Comparison of ENCODE assay signal across 1 cellular context in the genomic region with DNA sequence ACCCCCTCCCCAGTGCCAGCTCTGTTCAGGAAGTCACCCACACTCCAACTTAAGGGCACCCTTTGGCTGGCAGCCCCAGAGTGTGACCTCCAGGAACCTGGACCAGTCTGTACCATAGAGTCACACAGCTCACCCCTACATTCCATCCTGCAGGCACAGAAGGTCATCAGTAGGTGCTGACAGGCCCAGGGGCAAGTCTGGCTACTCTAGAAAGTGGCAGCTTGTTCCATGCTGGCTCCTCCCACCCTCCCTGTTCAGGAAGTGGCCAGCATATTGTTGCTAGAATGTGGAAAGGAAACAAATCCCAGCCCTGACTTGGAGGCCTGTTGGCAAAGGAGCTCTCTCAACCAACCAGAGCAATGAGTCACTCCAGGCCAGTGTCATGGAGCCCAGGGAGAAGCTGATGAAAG.
TF ChIP-seq lines count a peak whose summit lies in the region.

No MANE protein-coding gene starts in this region.

TF ChIP-seq in HepG2, 621 proteins besides CTCF, POLR2A, EP300 and RAD21 (continued from another document and continues in another):
- TF ChIP-seq, protein P1, sequence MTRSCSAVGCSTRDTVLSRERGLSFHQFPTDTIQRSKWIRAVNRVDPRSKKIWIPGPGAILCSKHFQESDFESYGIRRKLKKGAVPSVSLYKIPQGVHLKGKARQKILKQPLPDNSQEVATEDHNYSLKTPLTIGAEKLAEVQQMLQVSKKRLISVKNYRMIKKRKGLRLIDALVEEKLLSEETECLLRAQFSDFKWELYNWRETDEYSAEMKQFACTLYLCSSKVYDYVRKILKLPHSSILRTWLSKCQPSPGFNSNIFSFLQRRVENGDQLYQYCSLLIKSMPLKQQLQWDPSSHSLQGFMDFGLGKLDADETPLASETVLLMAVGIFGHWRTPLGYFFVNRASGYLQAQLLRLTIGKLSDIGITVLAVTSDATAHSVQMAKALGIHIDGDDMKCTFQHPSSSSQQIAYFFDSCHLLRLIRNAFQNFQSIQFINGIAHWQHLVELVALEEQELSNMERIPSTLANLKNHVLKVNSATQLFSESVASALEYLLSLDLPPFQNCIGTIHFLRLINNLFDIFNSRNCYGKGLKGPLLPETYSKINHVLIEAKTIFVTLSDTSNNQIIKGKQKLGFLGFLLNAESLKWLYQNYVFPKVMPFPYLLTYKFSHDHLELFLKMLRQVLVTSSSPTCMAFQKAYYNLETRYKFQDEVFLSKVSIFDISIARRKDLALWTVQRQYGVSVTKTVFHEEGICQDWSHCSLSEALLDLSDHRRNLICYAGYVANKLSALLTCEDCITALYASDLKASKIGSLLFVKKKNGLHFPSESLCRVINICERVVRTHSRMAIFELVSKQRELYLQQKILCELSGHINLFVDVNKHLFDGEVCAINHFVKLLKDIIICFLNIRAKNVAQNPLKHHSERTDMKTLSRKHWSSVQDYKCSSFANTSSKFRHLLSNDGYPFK (CRISPR knock-in tag; IDR thresholded peaks at IDR 0.05; ENCODE audit: borderline replicate concordance) = no peak
- TF ChIP-seq, protein P2, sequence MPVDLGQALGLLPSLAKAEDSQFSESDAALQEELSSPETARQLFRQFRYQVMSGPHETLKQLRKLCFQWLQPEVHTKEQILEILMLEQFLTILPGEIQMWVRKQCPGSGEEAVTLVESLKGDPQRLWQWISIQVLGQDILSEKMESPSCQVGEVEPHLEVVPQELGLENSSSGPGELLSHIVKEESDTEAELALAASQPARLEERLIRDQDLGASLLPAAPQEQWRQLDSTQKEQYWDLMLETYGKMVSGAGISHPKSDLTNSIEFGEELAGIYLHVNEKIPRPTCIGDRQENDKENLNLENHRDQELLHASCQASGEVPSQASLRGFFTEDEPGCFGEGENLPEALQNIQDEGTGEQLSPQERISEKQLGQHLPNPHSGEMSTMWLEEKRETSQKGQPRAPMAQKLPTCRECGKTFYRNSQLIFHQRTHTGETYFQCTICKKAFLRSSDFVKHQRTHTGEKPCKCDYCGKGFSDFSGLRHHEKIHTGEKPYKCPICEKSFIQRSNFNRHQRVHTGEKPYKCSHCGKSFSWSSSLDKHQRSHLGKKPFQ (CRISPR knock-in tag; IDR thresholded peaks at IDR 0.05; ENCODE audit: insufficient replicate concordance) = peak; percentile 79
- TF ChIP-seq TCF7L2 (IDR thresholded peaks at IDR 0.05; ENCODE audit: low read depth, low read length) (no peak), KDM2A (CRISPR knock-in tag; IDR thresholded peaks at IDR 0.05; ENCODE audit: borderline replicate concordance, low read depth) (0 out of 2 replicates have a peak, but pooled peaks have one; percentile 21), ZNF841 (CRISPR knock-in tag; IDR thresholded peaks at IDR 0.05; ENCODE audit: borderline replicate concordance) (no peak), EHMT2 (IDR thresholded peaks at IDR 0.05; ENCODE audit: borderline replicate concordance, low read depth, low read length) (no peak), SRSF4 (IDR thresholded peaks at IDR 0.05; ENCODE audit: low read depth, low read length, poor library complexity, severe bottlenecking) (no peak), ZNF264 (CRISPR knock-in tag; IDR thresholded peaks at IDR 0.05) (no peak; the same call in 1 of the 2 replicates), ZFP62 (CRISPR knock-in tag; IDR thresholded peaks at IDR 0.05) (no peak), HNRNPL (IDR thresholded peaks at IDR 0.05; ENCODE audit: low read depth, low read length) (no peak), NKX3-1 (CRISPR knock-in tag; IDR thresholded peaks at IDR 0.05) (no peak), FIP1L1 (IDR thresholded peaks at IDR 0.05; ENCODE audit: borderline replicate concordance, insufficient read depth, low read depth, low read length) (no peak), ZNF446 (CRISPR knock-in tag; IDR thresholded peaks at IDR 0.05) (no peak), JUNB (CRISPR knock-in tag; IDR thresholded peaks at IDR 0.05; ENCODE audit: borderline replicate concordance) (no peak), PLRG1 (conservative IDR thresholded peaks at IDR 0.05) (no peak), MAFK (conservative IDR thresholded peaks at IDR 0.05 in 1 of 2, IDR thresholded peaks at IDR 0.05 in 1 of 2; ENCODE audit: low read length in 2 of 2) (no peak), THYN1 (CRISPR knock-in tag; IDR thresholded peaks at IDR 0.05; ENCODE audit: borderline replicate concordance, low read depth) (no peak), ZNF33A (CRISPR knock-in tag; IDR thresholded peaks at IDR 0.05; ENCODE audit: borderline replicate concordance) (no peak), ZC3H13 (CRISPR knock-in tag; IDR thresholded peaks at IDR 0.05) (no peak), HDAC2 (CRISPR knock-in tag; IDR thresholded peaks at IDR 0.05) (peak; percentile 34; the same call in 1 of the 2 replicates), FOXA3 (CRISPR knock-in tag; IDR thresholded peaks at IDR 0.05) (0 out of 2 replicates have a peak, but pooled peaks have one; percentile 10), GABPB1 (CRISPR knock-in tag; IDR thresholded peaks at IDR 0.05) (0 out of 2 replicates have a peak, but pooled peaks have one; percentile 22), MIER2 (CRISPR knock-in tag; IDR thresholded peaks at IDR 0.05) (no peak), ZNF577 (CRISPR knock-in tag; IDR thresholded peaks at IDR 0.05; ENCODE audit: borderline replicate concordance, low read depth) (no peak), SMARCC2 (IDR thresholded peaks at IDR 0.05) (no peak)
- TF ChIP-seq, protein P3, sequence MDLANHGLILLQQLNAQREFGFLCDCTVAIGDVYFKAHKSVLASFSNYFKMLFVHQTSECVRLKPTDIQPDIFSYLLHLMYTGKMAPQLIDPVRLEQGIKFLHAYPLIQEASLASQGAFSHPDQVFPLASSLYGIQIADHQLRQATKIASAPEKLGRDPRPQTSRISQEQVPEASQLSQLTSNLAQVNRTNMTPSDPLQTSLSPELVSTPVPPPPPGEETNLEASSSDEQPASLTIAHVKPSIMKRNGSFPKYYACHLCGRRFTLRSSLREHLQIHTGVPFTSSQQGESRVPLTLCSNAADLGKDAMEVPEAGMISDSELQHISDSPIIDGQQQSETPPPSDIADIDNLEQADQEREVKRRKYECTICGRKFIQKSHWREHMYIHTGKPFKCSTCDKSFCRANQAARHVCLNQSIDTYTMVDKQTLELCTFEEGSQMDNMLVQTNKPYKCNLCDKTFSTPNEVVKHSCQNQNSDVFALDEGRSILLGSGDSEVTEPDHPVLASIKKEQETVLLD (CRISPR knock-in tag; IDR thresholded peaks at IDR 0.05; ENCODE audit: low read depth) = no peak
- TF ChIP-seq, protein P4, sequence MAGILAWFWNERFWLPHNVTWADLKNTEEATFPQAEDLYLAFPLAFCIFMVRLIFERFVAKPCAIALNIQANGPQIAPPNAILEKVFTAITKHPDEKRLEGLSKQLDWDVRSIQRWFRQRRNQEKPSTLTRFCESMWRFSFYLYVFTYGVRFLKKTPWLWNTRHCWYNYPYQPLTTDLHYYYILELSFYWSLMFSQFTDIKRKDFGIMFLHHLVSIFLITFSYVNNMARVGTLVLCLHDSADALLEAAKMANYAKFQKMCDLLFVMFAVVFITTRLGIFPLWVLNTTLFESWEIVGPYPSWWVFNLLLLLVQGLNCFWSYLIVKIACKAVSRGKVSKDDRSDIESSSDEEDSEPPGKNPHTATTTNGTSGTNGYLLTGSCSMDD (CRISPR knock-in tag; IDR thresholded peaks at IDR 0.05) = no peak
- TF ChIP-seq, protein P5, sequence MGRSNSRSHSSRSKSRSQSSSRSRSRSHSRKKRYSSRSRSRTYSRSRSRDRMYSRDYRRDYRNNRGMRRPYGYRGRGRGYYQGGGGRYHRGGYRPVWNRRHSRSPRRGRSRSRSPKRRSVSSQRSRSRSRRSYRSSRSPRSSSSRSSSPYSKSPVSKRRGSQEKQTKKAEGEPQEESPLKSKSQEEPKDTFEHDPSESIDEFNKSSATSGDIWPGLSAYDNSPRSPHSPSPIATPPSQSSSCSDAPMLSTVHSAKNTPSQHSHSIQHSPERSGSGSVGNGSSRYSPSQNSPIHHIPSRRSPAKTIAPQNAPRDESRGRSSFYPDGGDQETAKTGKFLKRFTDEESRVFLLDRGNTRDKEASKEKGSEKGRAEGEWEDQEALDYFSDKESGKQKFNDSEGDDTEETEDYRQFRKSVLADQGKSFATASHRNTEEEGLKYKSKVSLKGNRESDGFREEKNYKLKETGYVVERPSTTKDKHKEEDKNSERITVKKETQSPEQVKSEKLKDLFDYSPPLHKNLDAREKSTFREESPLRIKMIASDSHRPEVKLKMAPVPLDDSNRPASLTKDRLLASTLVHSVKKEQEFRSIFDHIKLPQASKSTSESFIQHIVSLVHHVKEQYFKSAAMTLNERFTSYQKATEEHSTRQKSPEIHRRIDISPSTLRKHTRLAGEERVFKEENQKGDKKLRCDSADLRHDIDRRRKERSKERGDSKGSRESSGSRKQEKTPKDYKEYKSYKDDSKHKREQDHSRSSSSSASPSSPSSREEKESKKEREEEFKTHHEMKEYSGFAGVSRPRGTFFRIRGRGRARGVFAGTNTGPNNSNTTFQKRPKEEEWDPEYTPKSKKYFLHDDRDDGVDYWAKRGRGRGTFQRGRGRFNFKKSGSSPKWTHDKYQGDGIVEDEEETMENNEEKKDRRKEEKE (IDR thresholded peaks at IDR 0.05) = no peak
- TF ChIP-seq, protein P6, sequence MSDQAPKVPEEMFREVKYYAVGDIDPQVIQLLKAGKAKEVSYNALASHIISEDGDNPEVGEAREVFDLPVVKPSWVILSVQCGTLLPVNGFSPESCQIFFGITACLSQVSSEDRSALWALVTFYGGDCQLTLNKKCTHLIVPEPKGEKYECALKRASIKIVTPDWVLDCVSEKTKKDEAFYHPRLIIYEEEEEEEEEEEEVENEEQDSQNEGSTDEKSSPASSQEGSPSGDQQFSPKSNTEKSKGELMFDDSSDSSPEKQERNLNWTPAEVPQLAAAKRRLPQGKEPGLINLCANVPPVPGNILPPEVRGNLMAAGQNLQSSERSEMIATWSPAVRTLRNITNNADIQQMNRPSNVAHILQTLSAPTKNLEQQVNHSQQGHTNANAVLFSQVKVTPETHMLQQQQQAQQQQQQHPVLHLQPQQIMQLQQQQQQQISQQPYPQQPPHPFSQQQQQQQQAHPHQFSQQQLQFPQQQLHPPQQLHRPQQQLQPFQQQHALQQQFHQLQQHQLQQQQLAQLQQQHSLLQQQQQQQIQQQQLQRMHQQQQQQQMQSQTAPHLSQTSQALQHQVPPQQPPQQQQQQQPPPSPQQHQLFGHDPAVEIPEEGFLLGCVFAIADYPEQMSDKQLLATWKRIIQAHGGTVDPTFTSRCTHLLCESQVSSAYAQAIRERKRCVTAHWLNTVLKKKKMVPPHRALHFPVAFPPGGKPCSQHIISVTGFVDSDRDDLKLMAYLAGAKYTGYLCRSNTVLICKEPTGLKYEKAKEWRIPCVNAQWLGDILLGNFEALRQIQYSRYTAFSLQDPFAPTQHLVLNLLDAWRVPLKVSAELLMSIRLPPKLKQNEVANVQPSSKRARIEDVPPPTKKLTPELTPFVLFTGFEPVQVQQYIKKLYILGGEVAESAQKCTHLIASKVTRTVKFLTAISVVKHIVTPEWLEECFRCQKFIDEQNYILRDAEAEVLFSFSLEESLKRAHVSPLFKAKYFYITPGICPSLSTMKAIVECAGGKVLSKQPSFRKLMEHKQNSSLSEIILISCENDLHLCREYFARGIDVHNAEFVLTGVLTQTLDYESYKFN (CRISPR knock-in tag; conservative IDR thresholded peaks at IDR 0.05) = peak; percentile 54
- TF ChIP-seq, protein P7, sequence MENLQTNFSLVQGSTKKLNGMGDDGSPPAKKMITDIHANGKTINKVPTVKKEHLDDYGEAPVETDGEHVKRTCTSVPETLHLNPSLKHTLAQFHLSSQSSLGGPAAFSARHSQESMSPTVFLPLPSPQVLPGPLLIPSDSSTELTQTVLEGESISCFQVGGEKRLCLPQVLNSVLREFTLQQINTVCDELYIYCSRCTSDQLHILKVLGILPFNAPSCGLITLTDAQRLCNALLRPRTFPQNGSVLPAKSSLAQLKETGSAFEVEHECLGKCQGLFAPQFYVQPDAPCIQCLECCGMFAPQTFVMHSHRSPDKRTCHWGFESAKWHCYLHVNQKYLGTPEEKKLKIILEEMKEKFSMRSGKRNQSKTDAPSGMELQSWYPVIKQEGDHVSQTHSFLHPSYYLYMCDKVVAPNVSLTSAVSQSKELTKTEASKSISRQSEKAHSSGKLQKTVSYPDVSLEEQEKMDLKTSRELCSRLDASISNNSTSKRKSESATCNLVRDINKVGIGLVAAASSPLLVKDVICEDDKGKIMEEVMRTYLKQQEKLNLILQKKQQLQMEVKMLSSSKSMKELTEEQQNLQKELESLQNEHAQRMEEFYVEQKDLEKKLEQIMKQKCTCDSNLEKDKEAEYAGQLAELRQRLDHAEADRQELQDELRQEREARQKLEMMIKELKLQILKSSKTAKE (CRISPR knock-in tag; IDR thresholded peaks at IDR 0.05; ENCODE audit: borderline replicate concordance) = no peak
- TF ChIP-seq, protein P8, sequence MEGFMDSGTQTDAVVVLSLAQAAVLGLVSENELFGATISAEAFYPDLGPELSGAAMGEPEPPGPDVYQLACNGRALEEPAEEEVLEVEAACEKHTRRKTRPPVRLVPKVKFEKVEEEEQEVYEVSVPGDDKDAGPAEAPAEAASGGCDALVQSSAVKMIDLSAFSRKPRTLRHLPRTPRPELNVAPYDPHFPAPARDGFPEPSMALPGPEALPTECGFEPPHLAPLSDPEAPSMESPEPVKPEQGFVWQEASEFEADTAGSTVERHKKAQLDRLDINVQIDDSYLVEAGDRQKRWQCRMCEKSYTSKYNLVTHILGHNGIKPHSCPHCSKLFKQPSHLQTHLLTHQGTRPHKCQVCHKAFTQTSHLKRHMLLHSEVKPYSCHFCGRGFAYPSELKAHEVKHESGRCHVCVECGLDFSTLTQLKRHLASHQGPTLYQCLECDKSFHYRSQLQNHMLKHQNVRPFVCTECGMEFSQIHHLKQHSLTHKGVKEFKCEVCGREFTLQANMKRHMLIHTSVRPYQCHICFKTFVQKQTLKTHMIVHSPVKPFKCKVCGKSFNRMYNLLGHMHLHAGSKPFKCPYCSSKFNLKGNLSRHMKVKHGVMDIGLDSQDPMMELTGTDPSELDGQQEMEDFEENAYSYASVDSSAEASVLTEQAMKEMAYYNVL (CRISPR knock-in tag; IDR thresholded peaks at IDR 0.05; ENCODE audit: borderline replicate concordance) = no peak
